ENCODE assay signal across 8 cellular contexts in the genomic region with DNA sequence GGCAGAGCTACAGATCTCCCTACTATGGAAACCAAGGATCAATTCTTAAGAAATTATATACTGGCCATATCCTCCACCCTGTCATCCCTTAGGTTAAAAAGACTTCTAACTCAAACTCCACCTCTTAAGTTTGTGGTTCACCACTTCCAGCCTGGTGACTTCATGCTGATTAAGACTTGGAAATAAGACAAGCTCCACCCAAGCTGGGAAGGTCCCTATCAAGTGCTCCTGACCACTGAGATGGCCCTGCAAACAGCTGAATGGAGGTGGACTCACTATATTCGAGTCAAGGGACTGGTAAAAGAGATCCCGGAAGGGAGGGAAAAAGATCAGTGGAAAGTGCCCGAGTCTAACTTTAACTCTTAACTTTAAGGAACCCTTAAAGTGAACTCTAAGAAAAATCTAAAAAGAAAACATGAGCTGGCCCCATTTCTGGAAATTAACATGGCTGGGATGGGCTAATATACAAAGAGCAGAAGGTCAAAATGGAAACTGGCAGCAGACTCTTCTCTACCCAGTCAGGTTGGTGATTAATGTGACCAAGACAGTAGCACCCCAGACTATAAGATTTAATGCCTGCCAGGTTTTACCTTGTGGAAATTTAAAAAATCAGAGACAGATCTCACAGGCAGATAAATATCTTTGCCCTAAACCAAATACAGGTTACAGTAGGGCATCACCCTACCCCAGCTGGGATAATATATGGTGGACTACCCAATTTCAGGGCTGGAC. TPM values are rescaled to one million over a fixed set of nuclear protein-coding genes. Genes with fewer than 3 reads are reported as not detected.
A peak's percentile ranks its signal among the peaks of the same experiment; 100 is the strongest.
DNase-seq lines count a peak whose midpoint lies in the region; TF ChIP-seq lines count a peak whose summit lies in the region.

No MANE protein-coding gene starts in this region.

- BruUV-seq in A673 (replicated peaks; lab: Mats Ljungman, UMichigan): no TSS peak

- CTCF ChIA-PET in A673 (lab: Charles Lee): interaction anchor here (0.6 kb wide), 1 partner anchor 301 kb away, joined by 4 read pairs; a partner anchor contains a TSS

- no peak for TF ChIP-seq CTCF in A673 (conservative IDR thresholded peaks at IDR 0.05; ENCODE audit: low read depth, low read length)

- H3K9me3 ChIP-seq in BLaER1: no peaks in the 10 kb centered on the region
- no peaks in the 10 kb centered on the region for H3K9me3 ChIP-seq in A673 (ENCODE audit: low read depth, low read length, poor library complexity, severe bottlenecking)

- intact Hi-C loops in A673 (cut with micrococcal nuclease; ENCODE audit: unreplicated experiment): no loop called here

- H3K4me1 ChIP-seq in BLaER1 (peaks cover 31% of the 10 kb centered on the region), A673 (ENCODE audit: insufficient read depth, low read length, poor library complexity, severe bottlenecking) (no peaks in the 10 kb centered on the region)

- no peak overlapping the region for H3K9ac ChIP-seq in BLaER1

- H3K36me3 ChIP-seq in BLaER1 (no peaks in the 10 kb centered on the region), A673 (ENCODE audit: insufficient read depth, low read length, poor library complexity, severe bottlenecking) (no peaks in the 10 kb centered on the region)

- H3K27ac ChIP-seq in BLaER1: no peak overlapping the region
- no peak overlapping the region for H3K27ac ChIP-seq in A673 (ENCODE audit: low read depth, low read length, poor library complexity, severe bottlenecking)

- H3K4me3 ChIP-seq in BLaER1 (no peak overlapping the region), A673 (ENCODE audit: low read depth, low read length, poor library complexity, severe bottlenecking) (no peak overlapping the region)

- POLR2A ChIA-PET in A673 (lab: Charles Lee; ENCODE audit: low non-redundant PET): no interaction called here

- no peaks in the 10 kb centered on the region for H3K27me3 ChIP-seq in BLaER1
- no peaks in the 10 kb centered on the region for H3K27me3 ChIP-seq in A673 (replicated peaks; ENCODE audit: insufficient read depth, low read depth, low read length, poor library complexity)

- no peaks in the 10 kb centered on the region for H4K20me1 ChIP-seq in BLaER1

- H3K4me2 ChIP-seq in BLaER1: 0 out of 2 replicates have a peak overlapping the region, but pooled peaks have one; percentile 1

- DNase-seq in HK-2 (ENCODE audit: unreplicated experiment): peak; percentile 33
- DNase-seq in UCSD-AML1 (lab: John Stamatoyannopoulos, UW; ENCODE audit: unreplicated experiment): peak; percentile 48
- DNase-seq in fibroblast of peridontal ligament (ENCODE audit: extremely low read depth): peak; percentile 42
- DNase-seq in NCI-H748 (lab: John Stamatoyannopoulos, UW; ENCODE audit: unreplicated experiment): no peak
- DNase-seq in GM19240 (ENCODE audit: insufficient read length, low spot score): no peak
- DNase-seq in A673 (ENCODE audit: low spot score): no peak
- no peak for DNase-seq in NCI-H2171 (lab: John Stamatoyannopoulos, UW)

RNA-seq across cellular contexts. Expression of a gene that starts 43.9 kb away (rescaled TPM):
- total RNA-seq in A673 (2021): 13.3 and 18.9 TPM in 2 replicates

Comparison
In these comparisons a context has a peak if more than half of its experiments do, and no peak if none do; other contexts are left out.
1. DNase-seq: peak in HK-2 (single experiment), UCSD-AML1 (single experiment) and fibroblast of peridontal ligament (single experiment); none in NCI-H748 (single experiment), GM19240 (single experiment), A673 (single experiment) and NCI-H2171 (single experiment).